19 cellular contexts compared by ENCODE assay signal in the genomic region with DNA sequence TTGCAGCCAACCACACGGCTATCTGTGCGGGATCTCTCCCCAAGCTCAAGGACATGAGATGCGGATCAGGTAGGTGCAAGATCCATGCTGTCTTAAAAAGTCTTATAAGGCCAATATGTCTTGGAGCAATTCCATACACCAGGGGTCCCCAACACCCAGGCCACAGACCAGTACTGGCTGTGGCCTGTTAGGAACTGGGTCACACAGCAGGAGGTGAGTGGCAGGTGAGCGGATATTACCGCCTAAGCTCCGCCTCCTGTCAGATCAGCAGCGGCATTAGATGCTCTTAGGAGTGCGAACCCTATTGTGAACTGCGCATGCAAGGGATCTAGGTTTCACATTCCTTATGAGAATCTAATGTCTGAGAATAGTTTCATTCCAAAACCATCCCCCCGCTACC.
"Had no signal": no experiment of that assay in that cellular context is flagged by ENCODE, and none has a peak within 500 bp of the region (broad histone marks: within the 10 kb centered on the region; RNA-seq: fewer than 3 reads in every experiment).

No MANE protein-coding gene starts in this region.

- H3K36me3 ChIP-seq: right atrium auricular region, sigmoid colon, transverse colon had no signal

- H3K9me3 ChIP-seq: right atrium auricular region, sigmoid colon, testis, transverse colon had no signal

- H3K27me3 ChIP-seq: right atrium auricular region, testis, transverse colon had no signal

- H3K4me1 ChIP-seq: foreskin keratinocyte had no signal

- H3K27ac ChIP-seq: foreskin keratinocyte, right atrium auricular region, sigmoid colon, skin epidermis, testis, transverse colon had no signal

- H3K4me3 Mint-ChIP-seq: dendritic cell treated with granulocyte-macrophage colony-stimulating factor and Interleukin-4, amounts not matched to agents 40 ng/mL and 50 ng/mL, for 4 days; nephron; stimulated activated naive B cell treated with anti-CD40 and anti-IgM and Interleukin-4, amounts not matched to agents 10 μg/mL and 1 μg/mL and 100 μg/mL, for 72 hours; stimulated activated naive CD8-positive, alpha-beta T cell treated with anti-CD3 and anti-CD28 coated beads, Interleukin-15, amount 100 ng/mL, for 72 hours had no signal

- H3K4me3 ChIP-seq: lung, right atrium auricular region, sigmoid colon, skin epidermis, testis, transverse colon had no signal

- H3K27me3 Mint-ChIP-seq: stimulated activated naive CD8-positive, alpha-beta T cell treated with anti-CD3 and anti-CD28 coated beads, Interleukin-15, amount 100 ng/mL, for 72 hours had no signal

- H3K9me3 Mint-ChIP-seq: nephron; stimulated activated naive B cell treated with anti-CD40 and anti-IgM and Interleukin-4, amounts not matched to agents 10 μg/mL and 1 μg/mL and 100 μg/mL, for 72 hours; stimulated activated naive CD8-positive, alpha-beta T cell treated with anti-CD3 and anti-CD28 coated beads, Interleukin-15, amount 100 ng/mL, for 72 hours had no signal

- ATAC-seq: foreskin keratinocyte; left colon; left ventricle myocardium superior; stimulated activated naive B cell treated with anti-CD40 and anti-IgM and Interleukin-4, amounts not matched to agents 10 μg/mL and 1 μg/mL and 100 μg/mL, for 72 hours; stimulated activated naive CD8-positive, alpha-beta T cell treated with anti-CD3 and anti-CD28 coated beads, Interleukin-15, amount 100 ng/mL, for 72 hours had no signal

- DNase-seq: erythroblast; foreskin keratinocyte; kidney; left colon; left ventricle myocardium superior; mesenchymal stem cell; naive B cell; sigmoid colon; stimulated activated CD4-positive, alpha-beta T cell treated with anti-CD3 and anti-CD28 coated beads, Interleukin-2, amount 100 ng/mL, for 24 hours; stimulated activated CD4-positive, alpha-beta T cell treated with anti-CD3 and anti-CD28 coated beads, Interleukin-4, amount 100 ng/mL, for 4 hours; stimulated activated naive B cell treated with anti-CD40 and anti-IgM and Interleukin-4, amounts not matched to agents 10 μg/mL and 1 μg/mL and 100 μg/mL, for 72 hours; stimulated activated naive CD8-positive, alpha-beta T cell treated with anti-CD3 and anti-CD28 coated beads, Interleukin-15, amount 100 ng/mL, for 72 hours; testis; transverse colon had no signal

- H3K27ac Mint-ChIP-seq: dendritic cell treated with granulocyte-macrophage colony-stimulating factor and Interleukin-4, amounts not matched to agents 40 ng/mL and 50 ng/mL, for 4 days; nephron; stimulated activated naive B cell treated with anti-CD40 and anti-IgM and Interleukin-4, amounts not matched to agents 10 μg/mL and 1 μg/mL and 100 μg/mL, for 72 hours had no signal
